Comparison of ENCODE assay signal across 10 cellular contexts in genomic region chr5:150637245-150638052, GRCh38. TPM values are rescaled to one million over a fixed set of nuclear protein-coding genes. Genes with fewer than 3 reads are reported as not detected.
DNase-seq lines count a peak whose midpoint lies in the region; ATAC-seq and TF ChIP-seq lines count a peak whose summit lies in the region.
"Had no signal": no experiment of that assay in that cellular context is flagged by ENCODE, and none has a peak within 500 bp of the region (broad histone marks: within the 10 kb centered on the region; RNA-seq: fewer than 3 reads in every experiment).

No MANE protein-coding gene starts in this region.

- H3K4me1 Mint-ChIP-seq in glutamatergic neuron (ENCODE audit: low read depth, unreplicated experiment) = peaks cover 52% of the 10 kb centered on the region
- no peaks in the 10 kb centered on the region for H3K4me1 Mint-ChIP-seq in activated naive CD8-positive, alpha-beta T cell treated with anti-CD3 and anti-CD28 coated beads, Interleukin-2, amount 50 U/mL, for 24 hours

- ATAC-seq in GM18517 (IDR thresholded peaks at IDR 0.05; ENCODE audit: unreplicated experiment) (no peak), GM19463 (IDR thresholded peaks at IDR 0.05; ENCODE audit: unreplicated experiment) (no peak)
- ATAC-seq in activated naive CD8-positive, alpha-beta T cell treated with anti-CD3 and anti-CD28 coated beads, Interleukin-2, amount 50 U/mL, for 24 hours = no peak

- H3K27me3 Mint-ChIP-seq in glutamatergic neuron (ENCODE audit: unreplicated experiment) = peaks cover 16% of the 10 kb centered on the region
- H3K27me3 Mint-ChIP-seq in activated naive CD8-positive, alpha-beta T cell treated with anti-CD3 and anti-CD28 coated beads, Interleukin-2, amount 50 U/mL, for 24 hours = peaks cover 6% of the 10 kb centered on the region

- no peak for TF ChIP-seq CTCF in WI38 (IDR thresholded peaks at IDR 0.05; ENCODE audit: low read depth, low read length)
- no peak for TF ChIP-seq CTCF in glutamatergic neuron (IDR thresholded peaks at IDR 0.05; ENCODE audit: partially characterized antibody, unreplicated experiment)

- no peak overlapping the region for H3K9ac ChIP-seq in stomach smooth muscle (ENCODE audit: low read length in 2 of 2)

- H3K27ac ChIP-seq in stomach smooth muscle (ENCODE audit: low read length) = peak overlapping the region; percentile 89

- H3K36me3 Mint-ChIP-seq in glutamatergic neuron (ENCODE audit: unreplicated experiment) = no peaks in the 10 kb centered on the region
- H3K36me3 Mint-ChIP-seq in activated naive CD8-positive, alpha-beta T cell treated with anti-CD3 and anti-CD28 coated beads, Interleukin-2, amount 50 U/mL, for 24 hours (ENCODE audit: low read depth) = no peaks in the 10 kb centered on the region

- H3K9me3 Mint-ChIP-seq in glutamatergic neuron (ENCODE audit: unreplicated experiment) = peaks cover 12% of the 10 kb centered on the region
- H3K9me3 Mint-ChIP-seq in activated naive CD8-positive, alpha-beta T cell treated with anti-CD3 and anti-CD28 coated beads, Interleukin-2, amount 50 U/mL, for 24 hours = no peaks in the 10 kb centered on the region
- H3K9me3 Mint-ChIP-seq: activated T-cell treated with anti-CD3 and anti-CD28 coated beads, Interleukin-2, amount 50 U/mL, for 24 hours had no signal

- H3K9me3 ChIP-seq in stomach smooth muscle (ENCODE audit: control insufficient read depth in 2 of 2, low read length in 2 of 2) = no peaks in the 10 kb centered on the region
- H3K9me3 ChIP-seq: ovary had no signal

- H3K4me1 ChIP-seq in stomach smooth muscle (ENCODE audit: control insufficient read depth, insufficient read depth, low read length) = peaks cover 73% of the 10 kb centered on the region

- H3K27ac Mint-ChIP-seq in glutamatergic neuron (ENCODE audit: unreplicated experiment) = peak overlapping the region; percentile 94
- H3K27ac Mint-ChIP-seq in activated naive CD8-positive, alpha-beta T cell treated with anti-CD3 and anti-CD28 coated beads, Interleukin-2, amount 50 U/mL, for 24 hours = no peak overlapping the region
- H3K27ac Mint-ChIP-seq: activated T-cell treated with anti-CD3 and anti-CD28 coated beads, Interleukin-2, amount 50 U/mL, for 24 hours had no signal

- H3K4me3 ChIP-seq in H7 (ENCODE audit: insufficient read depth, low read depth, low read length) = no peak overlapping the region
- peak overlapping the region; percentile 29; the same call in 1 of the 2 replicates for H3K4me3 ChIP-seq in WI38 (ENCODE audit: low read depth, low read length)
- H3K4me3 ChIP-seq in stomach smooth muscle (ENCODE audit: low read length in 2 of 2) = no peak overlapping the region
- H3K4me3 ChIP-seq: ovary had no signal

- peak overlapping the region; percentile 49 for H3K4me3 Mint-ChIP-seq in glutamatergic neuron (ENCODE audit: unreplicated experiment)
- H3K4me3 Mint-ChIP-seq in activated naive CD8-positive, alpha-beta T cell treated with anti-CD3 and anti-CD28 coated beads, Interleukin-2, amount 50 U/mL, for 24 hours = no peak overlapping the region
- H3K4me3 Mint-ChIP-seq: activated T-cell treated with anti-CD3 and anti-CD28 coated beads, Interleukin-2, amount 50 U/mL, for 24 hours had no signal

- H3K36me3 ChIP-seq in H7 (replicated peaks; ENCODE audit: control insufficient read depth, insufficient read depth, low read length) (no peaks in the 10 kb centered on the region), stomach smooth muscle (ENCODE audit: control insufficient read depth in 2 of 2, insufficient read depth in 2 of 2, low read length in 2 of 2) (peaks cover 0 to 4% of the 10 kb centered on the region in 2 donors)
- H3K36me3 ChIP-seq: ovary had no signal

- peak; percentile 83 for DNase-seq in H7
- DNase-seq in glutamatergic neuron = peak; percentile 77
- no peak for DNase-seq in NCI-H2107 (lab: John Stamatoyannopoulos, UW)
- no peak for DNase-seq in activated naive CD8-positive, alpha-beta T cell treated with anti-CD3 and anti-CD28 coated beads, Interleukin-2, amount 50 U/mL, for 24 hours
- DNase-seq: activated T-cell treated with anti-CD3 and anti-CD28 coated beads, Interleukin-2, amount 50 U/mL, for 24 hours had no signal

- H3K27me3 ChIP-seq in H7 (ENCODE audit: control insufficient read depth, insufficient read depth, low read length) (no peaks in the 10 kb centered on the region), stomach smooth muscle (ENCODE audit: control insufficient read depth in 1 of 2, insufficient read depth in 2 of 2, low read length in 2 of 2) (no peaks in the 10 kb centered on the region)
- H3K27me3 ChIP-seq: ovary had no signal

RNA-seq across cellular contexts. Expression of gene SYNPO, which starts 3.0 kb away (rescaled TPM):
- 0.63 and 1.3 TPM in 2 replicates for total RNA-seq in H7 (2014; rRNA removed; shearing (Covaris generic))
- 16.1 TPM for total RNA-seq in glutamatergic neuron (ENCODE audit: unreplicated experiment)

RNA-seq across cellular contexts. Expression of gene MYOZ3, which starts 23.6 kb away (rescaled TPM):
- 8.1 and 12.9 TPM in 2 replicates for total RNA-seq in H7 (2014; rRNA removed; shearing (Covaris generic))
- total RNA-seq in glutamatergic neuron (ENCODE audit: unreplicated experiment) = 0.64 TPM

Comparison
In these comparisons a context has a peak if more than half of its experiments do, and no peak if none do; other contexts are left out.
1. DNase-seq: peak in H7 (single experiment) and glutamatergic neuron (single experiment); none in NCI-H2107 (single experiment) and activated naive CD8-positive, alpha-beta T cell treated with anti-CD3 and anti-CD28 coated beads, Interleukin-2, amount 50 U/mL, for 24 hours (single experiment).